16 cellular contexts compared by ENCODE assay signal in genomic region chr5:96743805-96744559, GRCh38.
DNase-seq lines count a peak whose midpoint lies in the region; ATAC-seq, FAIRE-seq and TF ChIP-seq lines count a peak whose summit lies in the region.
"Had no signal": no experiment of that assay in that cellular context is flagged by ENCODE, and none has a peak within 500 bp of the region (broad histone marks: within the 10 kb centered on the region; RNA-seq: fewer than 3 reads in every experiment).

No MANE protein-coding gene starts in this region.

- H3K27me3 Mint-ChIP-seq in astrocyte (ENCODE audit: low read depth, unreplicated experiment) (no peaks in the 10 kb centered on the region), memory B cell (no peaks in the 10 kb centered on the region)
- H3K27me3 Mint-ChIP-seq: B cell had no signal

- H3K27ac ChIP-seq in right atrium auricular region (peak overlapping the region; percentile 80 to 82), astrocyte (ENCODE audit: low read depth, low read length) (no peak overlapping the region), upper lobe of left lung (peak overlapping the region; percentile 36 to 79 (median 64))

- DNase-seq in right atrium auricular region (ENCODE audit: low spot score) (no peak), left ventricle myocardium superior (no peak), astrocyte (ENCODE audit: low read depth) (no peak), memory B cell (ENCODE audit: low spot score in 2 of 2) (no peak), upper lobe of left lung (no peak), HTR-8/SVneo (ENCODE audit: insufficient read length, low spot score) (no peak)
- DNase-seq: GDM1, NCI-H1092, NCI-H510A treated with DMSO at 0.1 percent for 48 hours, posterior cingulate gyrus, SIG-M5 had no signal

- H3K27ac Mint-ChIP-seq in astrocyte (ENCODE audit: unreplicated experiment) (peak overlapping the region; percentile 34), memory B cell (peak overlapping the region; percentile 54)
- H3K27ac Mint-ChIP-seq: B cell had no signal

- FAIRE-seq in astrocyte (lab: Jason Lieb, UNC) (no peak), HTR-8/SVneo (lab: Jason Lieb, UNC) (no peak)
- FAIRE-seq: frontal cortex had no signal

- no peak overlapping the region for H3K4me3 ChIP-seq in right atrium auricular region
- H3K4me3 ChIP-seq in astrocyte (ENCODE audit: insufficient read depth, low read depth, low read length), result no peak overlapping the region
- no peak overlapping the region for H3K4me3 ChIP-seq in upper lobe of left lung
- H3K4me3 ChIP-seq: coronary artery had no signal

- no peaks in the 10 kb centered on the region for H4K20me1 ChIP-seq in astrocyte (ENCODE audit: insufficient read depth, low read length)

- no peak for TF ChIP-seq CTCF in right atrium auricular region (IDR thresholded peaks at IDR 0.05)
- TF ChIP-seq CTCF in astrocyte (IDR thresholded peaks at IDR 0.05; ENCODE audit: insufficient read depth, low read depth, low read length), result no peak
- no peak for TF ChIP-seq CTCF in upper lobe of left lung (IDR thresholded peaks at IDR 0.05)

- no peak overlapping the region for H3K4me2 ChIP-seq in astrocyte (ENCODE audit: low read length)

- intact Hi-C loops in left ventricle myocardium superior (cut with micrococcal nuclease), result no loop called here

- whole genome bisulfite sequencing in upper lobe of left lung, 2 donors, result 88 to 90% methylated on average over 9 of the region's 9 CpGs

- H3K4me3 Mint-ChIP-seq in astrocyte (ENCODE audit: unreplicated experiment), result no peak overlapping the region
- H3K4me3 Mint-ChIP-seq in memory B cell, result no peak overlapping the region
- H3K4me3 Mint-ChIP-seq: B cell had no signal

- H3K36me3 Mint-ChIP-seq in astrocyte (ENCODE audit: low read depth, unreplicated experiment) (peaks cover 23% of the 10 kb centered on the region), memory B cell (peaks cover 33% of the 10 kb centered on the region)

- H3K4me1 ChIP-seq in right atrium auricular region (peaks cover 0 to 73% of the 10 kb centered on the region in 2 donors), astrocyte (ENCODE audit: insufficient read depth, low read length) (peaks cover 4% of the 10 kb centered on the region), upper lobe of left lung (peaks cover 6 to 19% (median 10%) of the 10 kb centered on the region in 4 donors)

- no peak overlapping the region for H2AFZ ChIP-seq in astrocyte (ENCODE audit: low read depth, low read length)

- H3K4me1 Mint-ChIP-seq in astrocyte (ENCODE audit: low read depth, unreplicated experiment) (peaks cover 6% of the 10 kb centered on the region), memory B cell (no peaks in the 10 kb centered on the region)
- H3K4me1 Mint-ChIP-seq: B cell had no signal

- H3K9ac ChIP-seq in astrocyte (ENCODE audit: low read length), result no peak overlapping the region

- ATAC-seq in left ventricle myocardium superior (no peak), memory B cell (ENCODE audit: low read depth) (no peak), upper lobe of left lung (ENCODE audit: low FRiP score in 2 of 2) (no peak), HG02610 (IDR thresholded peaks at IDR 0.05; ENCODE audit: unreplicated experiment) (no peak), GM21390 (IDR thresholded peaks at IDR 0.05; ENCODE audit: unreplicated experiment) (no peak)

- no peaks in the 10 kb centered on the region for H3K27me3 ChIP-seq in right atrium auricular region
- no peaks in the 10 kb centered on the region for H3K27me3 ChIP-seq in astrocyte (ENCODE audit: insufficient read depth, low read length)
- H3K27me3 ChIP-seq in upper lobe of left lung, result no peaks in the 10 kb centered on the region

- TF ChIP-seq POLR2A in upper lobe of left lung (IDR thresholded peaks at IDR 0.05), result no peak

- H3K9me3 ChIP-seq in right atrium auricular region (no peaks in the 10 kb centered on the region), astrocyte (ENCODE audit: insufficient read depth, low read depth, low read length) (no peaks in the 10 kb centered on the region), upper lobe of left lung (no peaks in the 10 kb centered on the region)

- H3K36me3 ChIP-seq in right atrium auricular region (peaks cover 83% of the 10 kb centered on the region), astrocyte (ENCODE audit: insufficient read depth, low read length) (peaks cover 81% of the 10 kb centered on the region), upper lobe of left lung (peaks cover 39 to 100% (median 68%) of the 10 kb centered on the region in 4 donors)

- no peaks in the 10 kb centered on the region for H3K79me2 ChIP-seq in astrocyte (ENCODE audit: insufficient read depth, low read length)

- H3K9me3 Mint-ChIP-seq in astrocyte (ENCODE audit: unreplicated experiment), result no peaks in the 10 kb centered on the region
- H3K9me3 Mint-ChIP-seq in memory B cell, result no peaks in the 10 kb centered on the region

- no peak for TF ChIP-seq EP300 in upper lobe of left lung (IDR thresholded peaks at IDR 0.05)
